In genomic region chr21:44521301-44521927, GRCh38 we compare ENCODE assay signal across 1 cellular context.
TF ChIP-seq lines count a peak whose summit lies in the region.

No MANE protein-coding gene starts in this region.

TF ChIP-seq in HepG2, 621 proteins besides CTCF, POLR2A, EP300 and RAD21:
- TF ChIP-seq HNRNPLL (IDR thresholded peaks at IDR 0.05; ENCODE audit: low read depth, low read length, poor library complexity, severe bottlenecking) (peak; percentile 2), BCL3 (CRISPR knock-in tag; IDR thresholded peaks at IDR 0.05) (no peak), AGO1 (IDR thresholded peaks at IDR 0.05; ENCODE audit: low read depth, low read length, poor library complexity, severe bottlenecking) (peak; percentile 92), TRIM24 (CRISPR knock-in tag; IDR thresholded peaks at IDR 0.05) (no peak), ZNF770 (CRISPR knock-in tag; IDR thresholded peaks at IDR 0.05) (no peak)
